In genomic region chr9:13213998-13214397, GRCh38 we compare ENCODE assay signal across 8 cellular contexts.
"Had no signal": no experiment of that assay in that cellular context is flagged by ENCODE, and none has a peak within 500 bp of the region (broad histone marks: within the 10 kb centered on the region; RNA-seq: fewer than 3 reads in every experiment).

No MANE protein-coding gene starts in this region.

- H3K4me3 ChIP-seq: GM23248, GM23338, HAP-1 had no signal

- H3K27ac ChIP-seq: GM23248 had no signal

- FAIRE-seq: H1 had no signal

- H2AFZ ChIP-seq: GM23248, GM23338 had no signal

- H3K4me2 ChIP-seq: GM23338 had no signal

- DNase-seq: GOT3, H7, H9 had no signal

- H3K9ac ChIP-seq: GM23248 had no signal

- H3K9me3 ChIP-seq: HAP-1 had no signal

- ATAC-seq: GM23338, HCT116 had no signal

- H3K36me3 ChIP-seq: HAP-1 had no signal
